ENCODE assay signal across 8 cellular contexts in genomic region chr15:65868546-65869126, GRCh38. TPM values are rescaled to one million over a fixed set of nuclear protein-coding genes. Genes with fewer than 3 reads are reported as not detected.
DNase-seq lines count a peak whose midpoint lies in the region; ATAC-seq and TF ChIP-seq lines count a peak whose summit lies in the region.

No MANE protein-coding gene starts in this region.

- intact Hi-C loops in psoas muscle (cut with DNase I) (loop anchor here (1.0 to 10.0 kb wide), 4 partner anchors 35 to 234 kb away; partner anchors contain the start of gene DENND4A (in 2 of the 2)), aorta (cut with DNase I) (loop anchor here (2.0 to 10.0 kb wide), 3 partner anchors 36 to 234 kb away; no protein-coding TSS in a partner anchor)

- H3K9ac ChIP-seq in OCI-LY3 (ENCODE audit: low read length), result peak overlapping the region; percentile 88

- peak overlapping the region; percentile 97; the same call in 1 of the 2 replicates for H2AFZ ChIP-seq in OCI-LY3 (ENCODE audit: low read depth, low read length)

- H3K4me1 ChIP-seq in OCI-LY3 (ENCODE audit: low read length), result peaks cover 16% of the 10 kb centered on the region
- H3K4me1 ChIP-seq in psoas muscle, result peaks cover 10% of the 10 kb centered on the region
- no peaks in the 10 kb centered on the region for H3K4me1 ChIP-seq in aorta (ENCODE audit: control insufficient read depth in 1 of 2, insufficient read depth in 2 of 2, low read length in 2 of 2)

- H3K4me2 ChIP-seq in OCI-LY3 (ENCODE audit: low read length), result peak overlapping the region; percentile 76

- peaks cover 43% of the 10 kb centered on the region for H3K79me2 ChIP-seq in OCI-LY3 (ENCODE audit: low read length)

- H3K36me3 ChIP-seq in OCI-LY3 (replicated peaks; ENCODE audit: low read depth, low read length) (no peaks in the 10 kb centered on the region), psoas muscle (ENCODE audit: insufficient read depth in 1 of 2, low read depth in 1 of 2) (no peaks in the 10 kb centered on the region), aorta (ENCODE audit: control insufficient read depth in 1 of 2, insufficient read depth in 2 of 2, low read length in 1 of 2) (no peaks in the 10 kb centered on the region)

- H3K27me3 ChIP-seq in OCI-LY3 (ENCODE audit: low read depth, low read length) (no peaks in the 10 kb centered on the region), psoas muscle (ENCODE audit: insufficient read depth in 3 of 3, low read length in 2 of 3) (no peaks in the 10 kb centered on the region), aorta (ENCODE audit: control insufficient read depth in 1 of 2, insufficient read depth in 2 of 2, low read length in 1 of 2) (no peaks in the 10 kb centered on the region)

- H3K9me3 ChIP-seq in OCI-LY3 (ENCODE audit: insufficient read depth, low read length) (no peaks in the 10 kb centered on the region), psoas muscle (no peaks in the 10 kb centered on the region), aorta (ENCODE audit: control insufficient read depth, low read length) (no peaks in the 10 kb centered on the region)

- H4K20me1 ChIP-seq in OCI-LY3 (ENCODE audit: insufficient read depth, low read length), result peaks cover 13% of the 10 kb centered on the region

- WGBS in psoas muscle, 3 donors, result 63 to 65% (median 64%) methylated on average over 11 of the region's 11 CpGs
- 64 to 66% methylated on average over 11 of the region's 11 CpGs for WGBS in aorta, 2 donors

- H3K4me3 ChIP-seq in GM08714 (ENCODE audit: low read length), result peak overlapping the region; percentile 82; the same call in 1 of the 2 replicates
- peak overlapping the region; percentile 94 for H3K4me3 ChIP-seq in OCI-LY3 (ENCODE audit: low read length)
- H3K4me3 ChIP-seq in epithelial cell of proximal tubule (ENCODE audit: low read depth, low read length), result peak overlapping the region; percentile 99
- peak overlapping the region; percentile 98 for H3K4me3 ChIP-seq in psoas muscle
- no peak overlapping the region for H3K4me3 ChIP-seq in aorta (ENCODE audit: low read length in 2 of 2)

- TF ChIP-seq CTCF in OCI-LY3 (IDR thresholded peaks at IDR 0.05; ENCODE audit: low read depth, low read length) (no peak), epithelial cell of proximal tubule (conservative IDR thresholded peaks at IDR 0.05; ENCODE audit: low read depth, low read length) (no peak), psoas muscle (IDR thresholded peaks at IDR 0.05) (no peak)

- peak overlapping the region; percentile 79 for H3K27ac ChIP-seq in OCI-LY3 (ENCODE audit: low read length)
- H3K27ac ChIP-seq in psoas muscle, result peak overlapping the region; percentile 95
- no peak overlapping the region for H3K27ac ChIP-seq in aorta (ENCODE audit: low read depth in 1 of 2, low read length in 2 of 2)

- DNase-seq in epithelial cell of proximal tubule (ENCODE audit: low read depth) (no peak), psoas muscle (no peak), aorta (no peak), NCI-H1436 (lab: John Stamatoyannopoulos, UW) (no peak), MV-4-11 (lab: John Stamatoyannopoulos, UW) (no peak)

- ATAC-seq in psoas muscle, result peak in 2 of 4 donors; percentile 2 to 4
- ATAC-seq in aorta (ENCODE audit: low FRiP score), result no peak
- ATAC-seq in HG02642 (IDR thresholded peaks at IDR 0.05; ENCODE audit: poor library complexity, unreplicated experiment), result no peak

RNA-seq across cellular contexts. Expression of gene RAB11A, which starts 0.7 kb away (rescaled TPM):
- total RNA-seq in epithelial cell of proximal tubule (199 and 350 TPM in 2 replicates), psoas muscle (100 to 1,000 TPM in 2 of 4 donors, 10 to 100 TPM in 2; 89.5 to 152 (median 105) TPM), aorta (100 to 1,000 TPM; 149 to 156 TPM)
- polyA plus RNA-seq in psoas muscle (100 to 1,000 TPM; 115 to 152 (median 150) TPM), aorta (10 to 100 TPM; 89.0 to 94.2 TPM)

Comparison
In these comparisons a context has a peak if more than half of its experiments do, and no peak if none do; other contexts are left out.
1. H3K4me3 ChIP-seq: peak in GM08714 (single experiment), OCI-LY3 (single experiment), epithelial cell of proximal tubule (single experiment) and psoas muscle (single experiment); none in aorta (0 of 2).
2. H3K27ac ChIP-seq: peak in OCI-LY3 (single experiment) and psoas muscle (single experiment); none in aorta (0 of 2).